Comparison of ENCODE assay signal across 8 cellular contexts in genomic region chr6:118776607-118777549, GRCh38.
A peak's percentile ranks its signal among the peaks of the same experiment; 100 is the strongest.
DNase-seq lines count a peak whose midpoint lies in the region; ATAC-seq and TF ChIP-seq lines count a peak whose summit lies in the region.

No MANE protein-coding gene starts in this region.

- ATAC-seq in GM19438 (IDR thresholded peaks at IDR 0.05; ENCODE audit: low read depth, unreplicated experiment), result peak; percentile 64

- no peak for TF ChIP-seq POLR2A in suprapubic skin (IDR thresholded peaks at IDR 0.05)

- H3K27ac Mint-ChIP-seq in nephron, result peak overlapping the region in 1 of 3 experiments; percentile 20

- no peak overlapping the region for H3K27ac ChIP-seq in suprapubic skin

- H3K4me3 ChIP-seq in NT2/D1 (ENCODE audit: insufficient read length, low read depth) (no peak overlapping the region), epithelial cell of proximal tubule (ENCODE audit: low read depth, low read length) (no peak overlapping the region), suprapubic skin (no peak overlapping the region)

- no peaks in the 10 kb centered on the region for H3K27me3 Mint-ChIP-seq in nephron (ENCODE audit: low read depth)

- TF ChIP-seq CTCF in epithelial cell of proximal tubule (conservative IDR thresholded peaks at IDR 0.05; ENCODE audit: low read depth, low read length), result peak; percentile 89
- TF ChIP-seq CTCF in nephron (IDR thresholded peaks at IDR 0.05; ENCODE audit: unreplicated experiment in 3 of 3), result peak; percentile 69 to 84 (median 71)
- TF ChIP-seq CTCF in suprapubic skin (IDR thresholded peaks at IDR 0.05), result peak; percentile 50 to 62

- no peaks in the 10 kb centered on the region for H3K9me3 ChIP-seq in NT2/D1 (ENCODE audit: insufficient read depth, low read length)
- H3K9me3 ChIP-seq in suprapubic skin, result no peaks in the 10 kb centered on the region

- no peak for TF ChIP-seq EP300 in suprapubic skin (IDR thresholded peaks at IDR 0.05)

- no peaks in the 10 kb centered on the region for H3K9me3 Mint-ChIP-seq in nephron

- no peak overlapping the region for H3K9ac ChIP-seq in NT2/D1 (ENCODE audit: insufficient read length, low read depth)

- no peaks in the 10 kb centered on the region for H3K36me3 Mint-ChIP-seq in nephron (ENCODE audit: low read depth)

- H3K27me3 ChIP-seq in NT2/D1 (ENCODE audit: insufficient read depth, insufficient read length) (no peaks in the 10 kb centered on the region), suprapubic skin (no peaks in the 10 kb centered on the region)

- no peak overlapping the region for H3K4me3 Mint-ChIP-seq in nephron

- DNase-seq in COLO829 (ENCODE audit: low spot score), result peak; percentile 78
- peak; percentile 41 for DNase-seq in HS-5 (ENCODE audit: low read depth)
- peak; percentile 33 for DNase-seq in NT2/D1 (ENCODE audit: low read depth, low spot score)
- DNase-seq in activated T-cell treated with anti-CD3 and anti-CD28 coated beads for 1 hour (ENCODE audit: low read depth), result peak; percentile 41
- peak; percentile 38 for DNase-seq in epithelial cell of proximal tubule (ENCODE audit: low read depth)
- DNase-seq in suprapubic skin (ENCODE audit: low spot score in 2 of 2), result no peak

- WGBS in suprapubic skin, result 42% methylated on average over 5 of the region's 5 CpGs

- peaks cover 30% of the 10 kb centered on the region for H3K4me1 Mint-ChIP-seq in nephron

- no peaks in the 10 kb centered on the region for H3K4me1 ChIP-seq in NT2/D1 (ENCODE audit: insufficient read depth, insufficient read length)
- peaks cover 14% of the 10 kb centered on the region for H3K4me1 ChIP-seq in suprapubic skin

- no peaks in the 10 kb centered on the region for H3K36me3 ChIP-seq in NT2/D1 (ENCODE audit: insufficient read depth, insufficient read length, low read length)
- no peaks in the 10 kb centered on the region for H3K36me3 ChIP-seq in suprapubic skin

Comparison
In these comparisons a context has a peak if more than half of its experiments do, and no peak if none do; other contexts are left out.
1. DNase-seq: peak in COLO829 (single experiment), HS-5 (single experiment), NT2/D1 (single experiment), activated T-cell treated with anti-CD3 and anti-CD28 coated beads for 1 hour (single experiment) and epithelial cell of proximal tubule (single experiment); none in suprapubic skin (0 of 2).
2. Peak in every context shown above with its lines, with median percentiles within 50 percentile points of each other: CTCF ChIP-seq.